Comparison of ENCODE assay signal across 8 cellular contexts in genomic region chr20:41173161-41173721, GRCh38. TPM values are rescaled to one million over a fixed set of nuclear protein-coding genes. Genes with fewer than 3 reads are reported as not detected.
A peak's percentile ranks its signal among the peaks of the same experiment; 100 is the strongest.
DNase-seq lines count a peak whose midpoint lies in the region; ATAC-seq and TF ChIP-seq lines count a peak whose summit lies in the region.

No MANE protein-coding gene starts in this region.

- H3K9me3 Mint-ChIP-seq in neural progenitor cell, result no peaks in the 10 kb centered on the region
- H3K9me3 Mint-ChIP-seq in stimulated activated naive CD8-positive, alpha-beta T cell treated with anti-CD3 and anti-CD28 coated beads, Interleukin-15, Interleukin-2, amounts not matched to agents 100 ng/mL and 50 ng/mL, for 24 hours, result no peaks in the 10 kb centered on the region

- H3K27me3 ChIP-seq in Panc1 (ENCODE audit: control insufficient read depth, insufficient read depth, low read length) (no peaks in the 10 kb centered on the region), neural progenitor cell (no peaks in the 10 kb centered on the region)

- BruUV-seq in Panc1 (replicated peaks; lab: Mats Ljungman, UMichigan), result no TSS peak

- peaks cover 52% of the 10 kb centered on the region for H3K36me3 Mint-ChIP-seq in neural progenitor cell
- peaks cover 72% of the 10 kb centered on the region for H3K36me3 Mint-ChIP-seq in stimulated activated naive CD8-positive, alpha-beta T cell treated with anti-CD3 and anti-CD28 coated beads, Interleukin-15, Interleukin-2, amounts not matched to agents 100 ng/mL and 50 ng/mL, for 24 hours (ENCODE audit: low read depth)

- H3F3A ChIP-seq in neural progenitor cell (ENCODE audit: low read depth), result peaks cover 52% of the 10 kb centered on the region

- no peaks in the 10 kb centered on the region for H3K27me3 Mint-ChIP-seq in neural progenitor cell (ENCODE audit: insufficient read depth, low read depth)
- H3K27me3 Mint-ChIP-seq in stimulated activated naive CD8-positive, alpha-beta T cell treated with anti-CD3 and anti-CD28 coated beads, Interleukin-15, Interleukin-2, amounts not matched to agents 100 ng/mL and 50 ng/mL, for 24 hours, result no peaks in the 10 kb centered on the region

- no peaks in the 10 kb centered on the region for H3K4me1 ChIP-seq in Panc1 (ENCODE audit: control insufficient read depth, insufficient read depth, low read length)
- peaks cover 29% of the 10 kb centered on the region for H3K4me1 ChIP-seq in neural progenitor cell

- H3K27ac Mint-ChIP-seq in neural progenitor cell, result no peak overlapping the region
- peak overlapping the region; percentile 45 for H3K27ac Mint-ChIP-seq in stimulated activated naive CD8-positive, alpha-beta T cell treated with anti-CD3 and anti-CD28 coated beads, Interleukin-15, Interleukin-2, amounts not matched to agents 100 ng/mL and 50 ng/mL, for 24 hours

- intact Hi-C loops in Panc1 (cut with micrococcal nuclease; ENCODE audit: unreplicated experiment), result loop anchor here (1.0 to 5.0 kb wide), 2 partner anchors 59 to 166 kb away; no protein-coding TSS in a partner anchor

- peaks cover 8% of the 10 kb centered on the region for H3K4me1 Mint-ChIP-seq in neural progenitor cell
- peaks cover 7% of the 10 kb centered on the region for H3K4me1 Mint-ChIP-seq in stimulated activated naive CD8-positive, alpha-beta T cell treated with anti-CD3 and anti-CD28 coated beads, Interleukin-15, Interleukin-2, amounts not matched to agents 100 ng/mL and 50 ng/mL, for 24 hours (ENCODE audit: low read depth)

- H3K4me3 Mint-ChIP-seq in neural progenitor cell, result no peak overlapping the region
- no peak overlapping the region for H3K4me3 Mint-ChIP-seq in stimulated activated naive CD8-positive, alpha-beta T cell treated with anti-CD3 and anti-CD28 coated beads, Interleukin-15, Interleukin-2, amounts not matched to agents 100 ng/mL and 50 ng/mL, for 24 hours

- in situ Hi-C loops in Panc1 (cut with HindIII; ENCODE audit: low pct_unique_long_range_greater_than_20kb, low sequenced_read_pairs), result no loop called here

- peak; percentile 92 for ATAC-seq in Panc1
- no peak for ATAC-seq in HG03469 (IDR thresholded peaks at IDR 0.05; ENCODE audit: unreplicated experiment)

- H3K9ac ChIP-seq in neural progenitor cell, result no peak overlapping the region

- peaks cover 33% of the 10 kb centered on the region for H4K20me1 ChIP-seq in neural progenitor cell (ENCODE audit: low read depth)

- no peak overlapping the region for H3K27ac ChIP-seq in Panc1 (ENCODE audit: low read length)
- peak overlapping the region; percentile 89 for H3K27ac ChIP-seq in neural progenitor cell

- no peak overlapping the region for H2AFZ ChIP-seq in neural progenitor cell (replicated peaks)

- POLR2A ChIA-PET in Panc1 (lab: Charles Lee), result no interaction called here

- DNase-seq in EH (ENCODE audit: low read depth) (peak; percentile 75), HT-29 (ENCODE audit: low spot score) (peak; percentile 86), Panc1 (ENCODE audit: low read depth, low spot score) (peak; percentile 18), fibroblast of the aortic adventitia (ENCODE audit: low read depth) (peak; percentile 87), neural progenitor cell (ENCODE audit: low spot score) (peak; percentile 89)
- DNase-seq in activated T-helper 1 cell treated with anti-CD3 and anti-CD28 coated beads, Interleukin-2, amount 50 U/mL, for 16 hours (ENCODE audit: low read depth in 1 of 2, low spot score in 1 of 2), result peak; percentile 52

- CTCF ChIA-PET in Panc1 (lab: Charles Lee), result interaction anchor here (0.7 to 1.9 kb wide), 4 partner anchors 16 to 171 kb away, joined by 4 to 24 read pairs (median 6); partner anchors contain the start of gene LPIN3

- no peaks in the 10 kb centered on the region; the same call in 1 of the 2 replicates for H3K36me3 ChIP-seq in Panc1 (ENCODE audit: control insufficient read depth, insufficient read depth, low read length)
- H3K36me3 ChIP-seq in neural progenitor cell, result no peaks in the 10 kb centered on the region

- no peak overlapping the region for H3K4me2 ChIP-seq in neural progenitor cell

- H3K79me2 ChIP-seq in neural progenitor cell (ENCODE audit: low read depth), result no peaks in the 10 kb centered on the region

- H3K4me3 ChIP-seq in Panc1 (ENCODE audit: low read depth in 2 of 2, low read length in 2 of 2) (no peak overlapping the region), fibroblast of the aortic adventitia (ENCODE audit: low read depth, low read length) (no peak overlapping the region), neural progenitor cell (no peak overlapping the region)

- TF ChIP-seq CTCF in Panc1 (IDR thresholded peaks at IDR 0.05), result peak; percentile 95
- TF ChIP-seq CTCF in fibroblast of the aortic adventitia (IDR thresholded peaks at IDR 0.05; ENCODE audit: insufficient read depth, low read length), result peak; percentile 98
- peak; percentile 98 for TF ChIP-seq CTCF in neural progenitor cell (IDR thresholded peaks at IDR 0.05)

- H3K9me3 ChIP-seq in Panc1 (ENCODE audit: control insufficient read depth, insufficient read depth, low read depth, low read length) (no peaks in the 10 kb centered on the region), neural progenitor cell (ENCODE audit: low read depth) (no peaks in the 10 kb centered on the region)

RNA-seq across cellular contexts. Expression of gene PLCG1, which starts 35.9 kb away (rescaled TPM):
- total RNA-seq in HT-29 (2014; rRNA removed; shearing (Covaris generic)), result 22.3 and 63.2 TPM in 2 replicates
- total RNA-seq in Panc1 (2021; ENCODE audit: unreplicated experiment) (159 TPM), fibroblast of the aortic adventitia (ENCODE audit: low replicate concordance) (38.0 and 56.4 TPM in 2 replicates), neural progenitor cell (ENCODE audit: low replicate concordance) (146 and 265 TPM in 2 replicates)
- 189 TPM for polyA plus RNA-seq in Panc1 (2012; ENCODE audit: insufficient read length)

Comparison
In these comparisons a context has a peak if more than half of its experiments do, and no peak if none do; other contexts are left out.
1. DNase-seq: peak in every context shown above with its lines; median percentile 89 in neural progenitor cell; 87 in fibroblast of the aortic adventitia; 86 in HT-29; 75 in EH; 52 in activated T-helper 1 cell treated with anti-CD3 and anti-CD28 coated beads, Interleukin-2, amount 50 U/mL, for 16 hours; 18 in Panc1.